ENCODE assay signal across 23 cellular contexts in genomic region chr9:134224827-134225154, GRCh38.
A peak's percentile ranks its signal among the peaks of the same experiment; 100 is the strongest.
DNase-seq lines count a peak whose midpoint lies in the region; ATAC-seq and TF ChIP-seq lines count a peak whose summit lies in the region.
"Had no signal": no experiment of that assay in that cellular context is flagged by ENCODE, and none has a peak within 500 bp of the region (broad histone marks: within the 10 kb centered on the region; RNA-seq: fewer than 3 reads in every experiment).

No MANE protein-coding gene starts in this region.

- no peak for TF ChIP-seq POLR2A in spleen (IDR thresholded peaks at IDR 0.05)

- H3K27me3 ChIP-seq in OCI-LY1 (ENCODE audit: insufficient read depth, low read length) (peaks cover 8% of the 10 kb centered on the region; the same call in 1 of the 2 replicates), mesenchymal stem cell (ENCODE audit: control insufficient read depth in 1 of 2, insufficient read depth in 1 of 2, low read length in 2 of 2) (peaks cover 39 to 72% of the 10 kb centered on the region in 2 experiments), spleen (replicated peaks in 1 of 7) (peaks cover 0 to 20% (median 0%) of the 10 kb centered on the region in 7 donors)
- H3K27me3 ChIP-seq in CD8-positive, alpha-beta T cell (ENCODE audit: insufficient read depth, low read length), result no peaks in the 10 kb centered on the region

- no peak overlapping the region for H3K4me3 ChIP-seq in OCI-LY1 (ENCODE audit: low read depth, low read length, poor library complexity, severe bottlenecking)
- no peak overlapping the region for H3K4me3 ChIP-seq in mesenchymal stem cell (ENCODE audit: insufficient read depth in 1 of 2, low read depth in 1 of 2, low read length in 2 of 2)
- H3K4me3 ChIP-seq in spleen, result no peak overlapping the region
- H3K4me3 ChIP-seq in CD8-positive, alpha-beta T cell (ENCODE audit: low read depth, low read length), result no peak overlapping the region
- H3K4me3 ChIP-seq: GM23248, SJCRH30 had no signal

- H3K27me3 Mint-ChIP-seq in HFFc6 (ENCODE audit: insufficient read depth), result peaks cover 34% of the 10 kb centered on the region
- H3K27me3 Mint-ChIP-seq in CD8-positive, alpha-beta T cell (ENCODE audit: low read depth), result peaks cover 2% of the 10 kb centered on the region
- H3K27me3 Mint-ChIP-seq in activated T-cell treated with anti-CD3 and anti-CD28 coated beads, Interleukin-2, amount 50 U/mL, for 72 hours (ENCODE audit: low read depth), result no peaks in the 10 kb centered on the region

- H2AFZ ChIP-seq in OCI-LY1 (ENCODE audit: low read length), result no peak overlapping the region
- no peak overlapping the region for H2AFZ ChIP-seq in mesenchymal stem cell (ENCODE audit: low read depth, low read length)
- H2AFZ ChIP-seq: GM23248 had no signal

- no peak overlapping the region for H2AK5ac ChIP-seq in mesenchymal stem cell (ENCODE audit: low read length, severe bottlenecking)

- TF ChIP-seq CTCF in OCI-LY1 (IDR thresholded peaks at IDR 0.05; ENCODE audit: low read length) (no peak), spleen (IDR thresholded peaks at IDR 0.05 in 8 of 11, conservative IDR thresholded peaks at IDR 0.05 in 3 of 11) (no peak), HFFc6 (IDR thresholded peaks at IDR 0.05) (no peak)
- TF ChIP-seq CTCF in CD8-positive, alpha-beta T cell (IDR thresholded peaks at IDR 0.05), result no peak

- H3K9me3 Mint-ChIP-seq in HFFc6, result no peaks in the 10 kb centered on the region
- H3K9me3 Mint-ChIP-seq in CD8-positive, alpha-beta T cell, result no peaks in the 10 kb centered on the region
- H3K9me3 Mint-ChIP-seq in activated T-cell treated with anti-CD3 and anti-CD28 coated beads, Interleukin-2, amount 50 U/mL, for 72 hours, result no peaks in the 10 kb centered on the region

- peak overlapping the region; percentile 1 to 96 for H2BK12ac ChIP-seq in mesenchymal stem cell (ENCODE audit: low read length in 2 of 2)

- no peaks in the 10 kb centered on the region for H3K79me2 ChIP-seq in OCI-LY1 (ENCODE audit: insufficient read depth, low read length)

- H3K36me3 Mint-ChIP-seq in HFFc6 (ENCODE audit: low read depth), result no peaks in the 10 kb centered on the region
- no peaks in the 10 kb centered on the region for H3K36me3 Mint-ChIP-seq in CD8-positive, alpha-beta T cell
- no peaks in the 10 kb centered on the region for H3K36me3 Mint-ChIP-seq in activated T-cell treated with anti-CD3 and anti-CD28 coated beads, Interleukin-2, amount 50 U/mL, for 72 hours (ENCODE audit: insufficient read depth in 2 of 2)

- H3K18ac ChIP-seq in mesenchymal stem cell (ENCODE audit: low read depth in 1 of 2, low read length in 2 of 2), result peak overlapping the region in 1 of 2 experiments; percentile 89

- H3K9me2 ChIP-seq in OCI-LY1 (ENCODE audit: low read depth, low read length), result no peaks in the 10 kb centered on the region

- H3K27ac ChIP-seq in OCI-LY1 (ENCODE audit: low read depth, low read length, poor library complexity, severe bottlenecking) (peak overlapping the region; percentile 23), mesenchymal stem cell (ENCODE audit: low read length, poor library complexity, severe bottlenecking) (no peak overlapping the region), spleen (peak overlapping the region in 6 of 8 donors; percentile 27 to 64 (median 48))
- no peak overlapping the region for H3K27ac ChIP-seq in CD8-positive, alpha-beta T cell (ENCODE audit: low read depth, low read length)
- H3K27ac ChIP-seq: 22Rv1, C4-2B, GM23248, SJCRH30 had no signal

- H3K36me3 ChIP-seq in OCI-LY1 (ENCODE audit: insufficient read depth, low read length) (no peaks in the 10 kb centered on the region), mesenchymal stem cell (ENCODE audit: control insufficient read depth in 1 of 2, insufficient read depth in 2 of 2, low read depth in 1 of 2, low read length in 2 of 2) (no peaks in the 10 kb centered on the region), spleen (no peaks in the 10 kb centered on the region)
- H3K36me3 ChIP-seq in CD8-positive, alpha-beta T cell (ENCODE audit: insufficient read depth, low read length), result no peaks in the 10 kb centered on the region
- H3K36me3 ChIP-seq: SJCRH30 had no signal

- H3F3A ChIP-seq in OCI-LY1 (ENCODE audit: insufficient read depth, low read length), result peaks cover 4% of the 10 kb centered on the region; the same call in 1 of the 2 replicates

- H3K9me3 ChIP-seq in OCI-LY1 (ENCODE audit: low read length) (no peaks in the 10 kb centered on the region), mesenchymal stem cell (ENCODE audit: control insufficient read depth, low read length) (no peaks in the 10 kb centered on the region), spleen (no peaks in the 10 kb centered on the region)
- H3K9me3 ChIP-seq in CD8-positive, alpha-beta T cell (ENCODE audit: low read length), result no peaks in the 10 kb centered on the region
- H3K9me3 ChIP-seq: SJCRH30 had no signal

- H3K27ac Mint-ChIP-seq in HFFc6, result no peak overlapping the region
- H3K27ac Mint-ChIP-seq in CD8-positive, alpha-beta T cell, result no peak overlapping the region
- H3K27ac Mint-ChIP-seq in activated T-cell treated with anti-CD3 and anti-CD28 coated beads, Interleukin-2, amount 50 U/mL, for 72 hours, result no peak overlapping the region

- H3K14ac ChIP-seq in mesenchymal stem cell (ENCODE audit: low read length in 2 of 2), result peak overlapping the region in 1 of 2 experiments; percentile 90

- intact Hi-C loops in Right ventricle myocardium inferior (cut with DNase I) (no loop called here), left ventricle myocardium superior (cut with micrococcal nuclease) (no loop called here), spleen (cut with DNase I; ENCODE audit: low total_unique reads) (no loop called here)
- intact Hi-C loops in CD8-positive, alpha-beta T cell (cut with DNase I, micrococcal nuclease), result no loop called here

- H3K4me1 ChIP-seq in OCI-LY1 (ENCODE audit: insufficient read depth, low read length, severe bottlenecking), result peaks cover 36% of the 10 kb centered on the region
- peaks cover 11% of the 10 kb centered on the region for H3K4me1 ChIP-seq in mesenchymal stem cell (ENCODE audit: control insufficient read depth, insufficient read depth, low read depth, low read length)
- H3K4me1 ChIP-seq in spleen, result peaks cover 0 to 64% (median 23%) of the 10 kb centered on the region in 6 donors
- H3K4me1 ChIP-seq in CD8-positive, alpha-beta T cell (ENCODE audit: insufficient read depth, low read length), result no peaks in the 10 kb centered on the region
- H3K4me1 ChIP-seq: SJCRH30 had no signal

- no peaks in the 10 kb centered on the region for H3K79me1 ChIP-seq in mesenchymal stem cell (replicated peaks; ENCODE audit: low read length, poor library complexity, severe bottlenecking)

- peak overlapping the region in 1 of 2 experiments; percentile 90 for H3K4ac ChIP-seq in mesenchymal stem cell (ENCODE audit: low read depth in 1 of 2, low read length in 2 of 2)

- POLR2A ChIA-PET in CD8-positive, alpha-beta T cell (lab: Charles Lee), result no interaction called here

- no peak overlapping the region for H4K8ac ChIP-seq in mesenchymal stem cell (ENCODE audit: low read length)

- CTCF ChIA-PET in CD8-positive, alpha-beta T cell (lab: Charles Lee), result no interaction called here

- no peak overlapping the region for H2BK120ac ChIP-seq in mesenchymal stem cell (ENCODE audit: low read depth, low read length)

- no peaks in the 10 kb centered on the region for H3K4me1 Mint-ChIP-seq in HFFc6 (ENCODE audit: low read depth)
- no peaks in the 10 kb centered on the region for H3K4me1 Mint-ChIP-seq in CD8-positive, alpha-beta T cell (ENCODE audit: low read depth)
- no peaks in the 10 kb centered on the region for H3K4me1 Mint-ChIP-seq in activated T-cell treated with anti-CD3 and anti-CD28 coated beads, Interleukin-2, amount 50 U/mL, for 72 hours (ENCODE audit: low read depth)

- no peak overlapping the region for H2BK5ac ChIP-seq in mesenchymal stem cell (ENCODE audit: low read depth, low read length, poor library complexity, severe bottlenecking)

- H3K9ac ChIP-seq in OCI-LY1 (ENCODE audit: low read length) (no peak overlapping the region), mesenchymal stem cell (ENCODE audit: low read length) (no peak overlapping the region)
- H3K9ac ChIP-seq: GM23248 had no signal

- DNase-seq in Right ventricle myocardium inferior (ENCODE audit: missing footprints) (peak; percentile 5), left ventricle myocardium superior (no peak), mesenchymal stem cell (no peak), spleen (no peak), HFFc6 (no peak)
- no peak for DNase-seq in CD8-positive, alpha-beta T cell
- DNase-seq in activated T-cell treated with anti-CD3 and anti-CD28 coated beads, Interleukin-2, amount 50 U/mL, for 72 hours, result no peak
- DNase-seq: ACHN; GM23248; HCEC 1CT; Karpas-422; MV-4-11; NCI-H1105 treated with DMSO at 0.1 percent for 48 hours; NCI-H2029 treated with DMSO at 0.1 percent for 48 hours; NCI-H226; NCI-H524; NCI-H774; NK-92 treated with Interleukin-12 subunit alpha and Interleukin-12 subunit beta, amount 100 ng/mL, for 24 hours; SJCRH30 had no signal

- no peak overlapping the region for H3K4me2 ChIP-seq in OCI-LY1 (ENCODE audit: low read length)
- no peak overlapping the region for H3K4me2 ChIP-seq in mesenchymal stem cell (ENCODE audit: low read length, poor library complexity, severe bottlenecking)

- H4K91ac ChIP-seq in mesenchymal stem cell (ENCODE audit: low read length), result peak overlapping the region; percentile 53

- no peak for ATAC-seq in Right ventricle myocardium inferior
- ATAC-seq in left ventricle myocardium superior, result no peak
- no peak for ATAC-seq in CD8-positive, alpha-beta T cell
- no peak for ATAC-seq in activated T-cell treated with anti-CD3 and anti-CD28 coated beads, Interleukin-2, amount 50 U/mL, for 72 hours (replicated peaks in 1 of 2)
- ATAC-seq: Panc1 had no signal

- H3K4me3 Mint-ChIP-seq in HFFc6, result no peak overlapping the region
- H3K4me3 Mint-ChIP-seq in CD8-positive, alpha-beta T cell, result no peak overlapping the region
- H3K4me3 Mint-ChIP-seq in activated T-cell treated with anti-CD3 and anti-CD28 coated beads, Interleukin-2, amount 50 U/mL, for 72 hours, result no peak overlapping the region

- H3K23ac ChIP-seq in mesenchymal stem cell (ENCODE audit: low read length in 2 of 2), result peak overlapping the region in 1 of 2 experiments; percentile 65

- WGBS in mesenchymal stem cell, result 80% methylated on average over 4 of the region's 4 CpGs
- WGBS in spleen, 5 donors, result 62 to 84% (median 72%) methylated on average over 3 to 4 of the region's 4 CpGs

- no peak overlapping the region for H2BK15ac ChIP-seq in mesenchymal stem cell (ENCODE audit: low read depth, poor library complexity, severe bottlenecking)

- H4K20me1 ChIP-seq in OCI-LY1 (ENCODE audit: insufficient read depth, low read length), result no peaks in the 10 kb centered on the region

Comparison
In these comparisons a context has a peak if more than half of its experiments do, and no peak if none do; other contexts are left out.
1. H3K27ac ChIP-seq: peak in OCI-LY1 (single experiment) and spleen (6 of 8); none in mesenchymal stem cell (single experiment) and CD8-positive, alpha-beta T cell (single experiment).